In the genomic region with DNA sequence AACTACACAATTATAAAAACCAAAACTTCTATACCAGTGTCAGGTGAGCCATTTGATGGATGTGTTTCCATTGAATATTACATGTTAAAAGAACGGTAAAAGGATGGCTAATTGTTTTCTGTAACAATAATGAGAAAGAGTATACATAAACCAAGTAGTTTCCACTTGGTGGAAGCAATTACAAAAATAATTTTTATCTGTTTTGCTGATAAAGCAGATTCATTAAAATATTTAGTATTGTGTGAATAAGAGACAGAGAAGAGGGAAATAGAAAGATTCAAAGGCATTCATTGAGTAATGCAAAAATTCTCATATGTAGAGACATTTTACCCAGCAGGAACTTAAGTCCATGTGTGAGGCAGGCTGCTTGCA, we compare ENCODE assay signal across 20 cellular contexts.
DNase-seq lines count a peak whose midpoint lies in the region; ATAC-seq, FAIRE-seq and TF ChIP-seq lines count a peak whose summit lies in the region.
"Had no signal": no experiment of that assay in that cellular context is flagged by ENCODE, and none has a peak within 500 bp of the region (broad histone marks: within the 10 kb centered on the region; RNA-seq: fewer than 3 reads in every experiment).

No MANE protein-coding gene starts in this region.

- peaks cover 15% of the 10 kb centered on the region for H3K27me3 Mint-ChIP-seq in glutamatergic neuron (ENCODE audit: unreplicated experiment)
- H3K27me3 Mint-ChIP-seq: naive B cell; stimulated activated naive CD8-positive, alpha-beta T cell treated with anti-CD3 and anti-CD28 coated beads, Interleukin-15, amount 100 ng/mL, for 72 hours had no signal

- no peak for TF ChIP-seq POLR2A in HepG2 (IDR thresholded peaks at IDR 0.05; ENCODE audit: insufficient read depth in 1 of 2, low read depth in 2 of 2, low read length in 2 of 2)
- TF ChIP-seq POLR2A in right lobe of liver (IDR thresholded peaks at IDR 0.05): no peak
- TF ChIP-seq POLR2A in stomach (IDR thresholded peaks at IDR 0.05): no peak

- no peak overlapping the region for H2BK15ac ChIP-seq in neuronal stem cell (ENCODE audit: low read length)

- intact Hi-C loops in HepG2 (cut with micrococcal nuclease; ENCODE audit: unreplicated experiment) (loop anchor here (5.0 to 10.0 kb wide), 2 partner anchors 42 to 620 kb away; a partner anchor contains a TSS), right lobe of liver (cut with DNase I) (no loop called here), stomach (cut with DNase I; ENCODE audit: low total_unique reads) (no loop called here)

- in situ Hi-C loops in HepG2 (cut with HindIII; ENCODE audit: extremely low pct_ligation_motif_present, low pct_unique_long_range_greater_than_20kb): no loop called here

- H3K4me3 ChIP-seq in HepG2 (replicated peaks in 1 of 3; ENCODE audit: insufficient read depth in 1 of 3, low read depth in 2 of 3, low read length in 3 of 3) (peak overlapping the region in 1 of 3 experiments; percentile 70; a peak in 2 of 6 replicates), right lobe of liver (no peak overlapping the region), neuronal stem cell (ENCODE audit: low read length in 2 of 2) (peak overlapping the region in 1 of 2 donors; percentile 27), stomach (no peak overlapping the region)
- H3K4me3 ChIP-seq: body of pancreas, Peyer's patch had no signal

- POLR2A ChIA-PET in HepG2 (lab: Yijun Ruan, JAX): interaction anchor here (1.3 kb wide), 1 partner anchor 36 kb away, joined by 11 read pairs; no protein-coding TSS in a partner anchor

- H3K4me3 Mint-ChIP-seq in glutamatergic neuron (ENCODE audit: unreplicated experiment): peak overlapping the region; percentile 79
- H3K4me3 Mint-ChIP-seq: activated naive CD8-positive, alpha-beta T cell treated with anti-CD3 and anti-CD28 coated beads, Interleukin-2, amount 10 ng/mL, durations not matched to agents 7 days and 5 days; naive B cell; stimulated activated naive CD8-positive, alpha-beta T cell treated with anti-CD3 and anti-CD28 coated beads, Interleukin-15, amount 100 ng/mL, for 72 hours; T-helper 1 cell treated with Interleukin-12 subunit alpha and Interleukin-12 subunit beta and Interleukin-4 antibody, amounts not matched to agents 30 μg/mL and 1 μg/mL, for 36 hours had no signal

- H3K4me1 Mint-ChIP-seq in glutamatergic neuron (ENCODE audit: low read depth, unreplicated experiment): peaks cover 64% of the 10 kb centered on the region
- H3K4me1 Mint-ChIP-seq: naive B cell had no signal

- no peak overlapping the region for H2BK120ac ChIP-seq in neuronal stem cell (ENCODE audit: low read depth, low read length)

- DNase-seq in HepG2 (ENCODE audit: low spot score) (no peak), right lobe of liver (no peak), glutamatergic neuron (no peak), neuronal stem cell (ENCODE audit: low spot score) (no peak), foreskin melanocyte (no peak), NCI-H1694 (lab: John Stamatoyannopoulos, UW) (no peak), stomach (no peak)
- DNase-seq: activated CD8-positive, alpha-beta memory T cell treated with anti-CD3 and anti-CD28 coated beads, Interleukin-2, amount 50 U/mL, for 4 hours; activated naive CD8-positive, alpha-beta T cell treated with anti-CD3 and anti-CD28 coated beads, Interleukin-2, amount 10 ng/mL, durations not matched to agents 7 days and 5 days; DMS153; naive B cell; NCI-H1048; NCI-H446 treated with DMSO at 0.1 percent for 48 hours; NK-92 treated with Interleukin-12 subunit alpha and Interleukin-12 subunit beta, amount 100 ng/mL, for 24 hours; Peyer's patch; stimulated activated CD4-positive, alpha-beta T cell treated with anti-CD3 and anti-CD28 coated beads, Interleukin-4, amount 100 ng/mL, for 24 hours; stimulated activated naive CD8-positive, alpha-beta T cell treated with anti-CD3 and anti-CD28 coated beads, Interleukin-15, amount 100 ng/mL, for 72 hours had no signal

- no peak for TF ChIP-seq EP300 in HepG2 (IDR thresholded peaks at IDR 0.05; ENCODE audit: low read depth in 2 of 2, low read length in 2 of 2)
- no peak for TF ChIP-seq EP300 in HepG2 (CRISPR knock-in tag; IDR thresholded peaks at IDR 0.05; ENCODE audit: borderline replicate concordance)
- TF ChIP-seq EP300 in stomach (IDR thresholded peaks at IDR 0.05): no peak

- H3K4me2 ChIP-seq in HepG2 (ENCODE audit: low read depth, low read length): peak overlapping the region; percentile 96
- H3K4me2 ChIP-seq in neuronal stem cell (ENCODE audit: insufficient read depth, low read length, poor library complexity, severe bottlenecking): no peak overlapping the region

- H3K18ac ChIP-seq in neuronal stem cell (ENCODE audit: low read length): no peak overlapping the region

- no peaks in the 10 kb centered on the region for H3K79me1 ChIP-seq in neuronal stem cell (ENCODE audit: low read depth, low read length)

- no peak overlapping the region for H3K14ac ChIP-seq in neuronal stem cell (ENCODE audit: low read length)

- BruUV-seq in HepG2 (replicated peaks; lab: Mats Ljungman, UMichigan): no TSS peak

- TF ChIP-seq RAD21 in HepG2 (CRISPR knock-in tag; IDR thresholded peaks at IDR 0.05): no peak

- no peaks in the 10 kb centered on the region for H3K9me3 ChIP-seq in HepG2 (ENCODE audit: low read length)
- H3K9me3 ChIP-seq in right lobe of liver: no peaks in the 10 kb centered on the region
- no peaks in the 10 kb centered on the region for H3K9me3 ChIP-seq in neuronal stem cell (replicated peaks in 1 of 2; ENCODE audit: control insufficient read depth in 2 of 2, insufficient read depth in 1 of 2, low read depth in 1 of 2, low read length in 2 of 2)
- H3K9me3 ChIP-seq in stomach: no peaks in the 10 kb centered on the region
- H3K9me3 ChIP-seq: body of pancreas, Peyer's patch had no signal

- no peak overlapping the region for H3K4ac ChIP-seq in neuronal stem cell (ENCODE audit: low read length)

- peaks cover 10% of the 10 kb centered on the region for H3K9me3 Mint-ChIP-seq in glutamatergic neuron (ENCODE audit: unreplicated experiment)
- H3K9me3 Mint-ChIP-seq: activated naive CD8-positive, alpha-beta T cell treated with anti-CD3 and anti-CD28 coated beads, Interleukin-2, amount 10 ng/mL, durations not matched to agents 7 days and 5 days; stimulated activated naive CD8-positive, alpha-beta T cell treated with anti-CD3 and anti-CD28 coated beads, Interleukin-15, amount 100 ng/mL, for 72 hours; T-helper 1 cell treated with Interleukin-12 subunit alpha and Interleukin-12 subunit beta and Interleukin-4 antibody, amounts not matched to agents 30 μg/mL and 1 μg/mL, for 36 hours had no signal

- H2BK12ac ChIP-seq in neuronal stem cell (ENCODE audit: low read length): no peak overlapping the region

- H3K79me2 ChIP-seq in HepG2 (ENCODE audit: insufficient read depth, low read length): no peaks in the 10 kb centered on the region

- FAIRE-seq in HepG2 (lab: Jason Lieb, UNC): no peak

- H3K27ac ChIP-seq in HepG2 (ENCODE audit: extremely low read length, insufficient read depth, low read length) (peak overlapping the region; percentile 98), right lobe of liver (no peak overlapping the region), neuronal stem cell (replicated peaks; ENCODE audit: low read length) (no peak overlapping the region), stomach (peak overlapping the region in 1 of 5 donors; percentile 85)
- H3K27ac ChIP-seq: Peyer's patch had no signal

- H3K9ac ChIP-seq in HepG2 (ENCODE audit: insufficient read depth, low read depth, low read length): 0 out of 2 replicates have a peak overlapping the region, but pooled peaks have one; percentile 51
- H3K9ac ChIP-seq in neuronal stem cell (ENCODE audit: low read depth, low read length, poor library complexity): no peak overlapping the region

- no peak overlapping the region for H2AFZ ChIP-seq in HepG2 (ENCODE audit: low read length)
- peak overlapping the region; percentile 81 for H2AFZ ChIP-seq in neuronal stem cell (ENCODE audit: low read length)

- ATAC-seq in HepG2 (no peak), right lobe of liver (no peak), HG03457 (IDR thresholded peaks at IDR 0.05; ENCODE audit: unreplicated experiment) (no peak)
- ATAC-seq: stimulated activated naive CD8-positive, alpha-beta T cell treated with anti-CD3 and anti-CD28 coated beads, Interleukin-15, amount 100 ng/mL, for 72 hours had no signal

- no peak for TF ChIP-seq CTCF in HepG2 (CRISPR knock-in tag; IDR thresholded peaks at IDR 0.05)
- TF ChIP-seq CTCF in right lobe of liver (IDR thresholded peaks at IDR 0.05): no peak
- no peak for TF ChIP-seq CTCF in glutamatergic neuron (IDR thresholded peaks at IDR 0.05; ENCODE audit: partially characterized antibody, unreplicated experiment)
- no peak for TF ChIP-seq CTCF in stomach (IDR thresholded peaks at IDR 0.05)

- no peak overlapping the region for H3K23ac ChIP-seq in neuronal stem cell (ENCODE audit: low read depth, low read length, poor library complexity)

- H4K8ac ChIP-seq in neuronal stem cell (ENCODE audit: low read depth, low read length): no peak overlapping the region

- peak overlapping the region; percentile 98 for H3K27ac Mint-ChIP-seq in glutamatergic neuron (ENCODE audit: unreplicated experiment)
- H3K27ac Mint-ChIP-seq: activated naive CD8-positive, alpha-beta T cell treated with anti-CD3 and anti-CD28 coated beads, Interleukin-2, amount 10 ng/mL, durations not matched to agents 7 days and 5 days; naive B cell; stimulated activated naive CD8-positive, alpha-beta T cell treated with anti-CD3 and anti-CD28 coated beads, Interleukin-15, amount 100 ng/mL, for 72 hours had no signal

- H4K20me1 ChIP-seq in HepG2 (ENCODE audit: insufficient read depth, low read length): no peaks in the 10 kb centered on the region

- H3K4me1 ChIP-seq in HepG2 (ENCODE audit: insufficient read depth, low read length) (peaks cover 78% of the 10 kb centered on the region), right lobe of liver (peaks cover 0 to 25% (median 5%) of the 10 kb centered on the region in 4 donors), neuronal stem cell (ENCODE audit: control insufficient read depth in 2 of 2, insufficient read depth in 1 of 2, low read depth in 1 of 2, low read length in 2 of 2) (peaks cover 7 to 20% of the 10 kb centered on the region in 2 donors), stomach (peaks cover 13 to 47% (median 30%) of the 10 kb centered on the region in 4 donors)

- H2AK5ac ChIP-seq in neuronal stem cell (ENCODE audit: low read depth, low read length): no peak overlapping the region

- H2BK5ac ChIP-seq in neuronal stem cell (ENCODE audit: low read length): no peak overlapping the region

- H3K36me3 Mint-ChIP-seq in glutamatergic neuron (ENCODE audit: unreplicated experiment): no peaks in the 10 kb centered on the region
- H3K36me3 Mint-ChIP-seq: activated naive CD8-positive, alpha-beta T cell treated with anti-CD3 and anti-CD28 coated beads, Interleukin-2, amount 10 ng/mL, durations not matched to agents 7 days and 5 days; naive B cell had no signal

- no peaks in the 10 kb centered on the region for H3K27me3 ChIP-seq in HepG2 (ENCODE audit: control insufficient read depth in 1 of 2, insufficient read depth in 2 of 2, low read length in 2 of 2)
- no peaks in the 10 kb centered on the region for H3K27me3 ChIP-seq in right lobe of liver
- no peaks in the 10 kb centered on the region for H3K27me3 ChIP-seq in neuronal stem cell (ENCODE audit: control insufficient read depth in 3 of 3, insufficient read depth in 3 of 3, low read depth in 1 of 3, low read length in 3 of 3)
- no peaks in the 10 kb centered on the region for H3K27me3 ChIP-seq in stomach
- H3K27me3 ChIP-seq: body of pancreas, Peyer's patch had no signal

- H4K91ac ChIP-seq in neuronal stem cell (ENCODE audit: low read depth, low read length, poor library complexity): no peak overlapping the region

- CTCF ChIA-PET in HepG2 (lab: Yijun Ruan, JAX; ENCODE audit: low intra/inter-chr PET ratio, low total read pairs): no interaction called here

- H3K36me3 ChIP-seq in HepG2 (replicated peaks in 1 of 2; ENCODE audit: control insufficient read depth in 1 of 2, insufficient read depth in 2 of 2, low read length in 2 of 2): no peaks in the 10 kb centered on the region
- H3K36me3 ChIP-seq in right lobe of liver: no peaks in the 10 kb centered on the region
- H3K36me3 ChIP-seq in neuronal stem cell (replicated peaks in 1 of 2; ENCODE audit: control insufficient read depth in 2 of 2, insufficient read depth in 2 of 2, low read length in 2 of 2): no peaks in the 10 kb centered on the region
- H3K36me3 ChIP-seq in stomach: no peaks in the 10 kb centered on the region
- H3K36me3 ChIP-seq: Peyer's patch had no signal

- WGBS in HepG2 (ENCODE audit: low lambda C conversion rate): 82% methylated on average over 1 of the region's 1 CpG
- 67% methylated on average over 1 of the region's 1 CpG for WGBS in right lobe of liver (ENCODE audit: insufficient coverage, low coverage, low lambda C conversion rate, missing lambda C conversion rate)
- no CpG with 5 or more reads among the region's 1 CpG for WGBS in neuronal stem cell (ENCODE audit: extremely low coverage in 2 of 2, insufficient read length in 2 of 2, insufficient replicate concordance in 1 of 2), 2 donors
- 77 to 94% (median 85%) methylated on average over 1 of the region's 1 CpG for WGBS in stomach, 5 donors
